25 cellular contexts compared by ENCODE assay signal in the genomic region with DNA sequence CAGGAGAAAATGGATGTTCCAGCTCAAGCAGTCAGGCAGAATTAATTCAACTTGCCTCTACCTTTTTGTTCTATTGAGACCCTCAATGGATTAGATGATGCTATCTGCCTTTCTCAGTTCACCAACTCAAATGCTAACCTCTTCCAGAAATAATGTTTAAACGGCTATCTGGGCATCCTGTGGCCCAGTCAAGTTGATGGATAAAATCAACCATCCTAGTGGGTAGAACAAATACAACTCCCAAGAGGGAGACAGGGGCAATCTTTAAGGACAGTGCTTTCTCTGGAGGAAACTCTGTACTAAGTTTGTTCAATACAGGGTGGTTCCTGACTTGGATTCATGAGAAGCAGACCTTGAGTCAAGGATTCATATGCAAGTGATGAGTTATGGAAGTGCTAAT.
"Had no signal": no experiment of that assay in that cellular context is flagged by ENCODE, and none has a peak within 500 bp of the region (broad histone marks: within the 10 kb centered on the region; RNA-seq: fewer than 3 reads in every experiment).

No MANE protein-coding gene starts in this region.

- DNase-seq: colonic mucosa; cortex of kidney; dermis blood vessel endothelial cell; dorsolateral prefrontal cortex; effector CD4-positive, alpha-beta T cell; effector CD8-positive, alpha-beta T cell; effector memory CD4-positive, alpha-beta T cell; effector memory CD8-positive, alpha-beta T cell; endodermal cell; erythroblast; esophagus squamous epithelium; foreskin fibroblast; foreskin keratinocyte; foreskin melanocyte; gastrocnemius medialis; glutamatergic neuron; head of caudate nucleus; heart left ventricle; heart right ventricle had no signal

- H3K9me3 ChIP-seq: colonic mucosa, esophagus muscularis mucosa, esophagus squamous epithelium, gastrocnemius medialis, gastroesophageal sphincter, heart left ventricle, heart right ventricle had no signal

- H3K27ac Mint-ChIP-seq: dendritic cell treated with granulocyte-macrophage colony-stimulating factor and Interleukin-4, amounts not matched to agents 40 ng/mL and 50 ng/mL, for 4 days; effector memory CD8-positive, alpha-beta T cell; endodermal cell had no signal

- H3K4me1 ChIP-seq: colonic mucosa, esophagus muscularis mucosa, esophagus squamous epithelium, foreskin keratinocyte, gastrocnemius medialis, gastroesophageal sphincter, heart left ventricle, heart right ventricle had no signal

- H3K4me1 Mint-ChIP-seq: endodermal cell had no signal

- H3K9me3 Mint-ChIP-seq: dendritic cell treated with granulocyte-macrophage colony-stimulating factor and Interleukin-4, amounts not matched to agents 40 ng/mL and 50 ng/mL, for 4 days; effector memory CD8-positive, alpha-beta T cell; endodermal cell had no signal

- H3K27ac ChIP-seq: colonic mucosa, coronary artery, dorsolateral prefrontal cortex, epithelial cell of prostate, esophagus muscularis mucosa, esophagus squamous epithelium, foreskin keratinocyte, gastrocnemius medialis, gastroesophageal sphincter, heart left ventricle, heart right ventricle had no signal

- H3K4me3 ChIP-seq: colonic mucosa, coronary artery, dorsolateral prefrontal cortex, esophagus muscularis mucosa, esophagus squamous epithelium, gastrocnemius medialis, gastroesophageal sphincter, heart left ventricle, heart right ventricle had no signal

- H3K4me3 Mint-ChIP-seq: dendritic cell treated with granulocyte-macrophage colony-stimulating factor and Interleukin-4, amounts not matched to agents 40 ng/mL and 50 ng/mL, for 4 days; effector memory CD8-positive, alpha-beta T cell; endodermal cell had no signal

- H3K36me3 ChIP-seq: colonic mucosa, esophagus muscularis mucosa, esophagus squamous epithelium, gastrocnemius medialis, gastroesophageal sphincter, heart left ventricle, heart right ventricle had no signal

- H3K27me3 ChIP-seq: colonic mucosa, dorsolateral prefrontal cortex, heart left ventricle had no signal

- ATAC-seq: effector memory CD8-positive, alpha-beta T cell; esophagus mucosa; foreskin keratinocyte; gastrocnemius medialis; gastroesophageal sphincter; heart left ventricle; heart right ventricle had no signal
